Comparison of ENCODE assay signal across 8 cellular contexts in the genomic region with DNA sequence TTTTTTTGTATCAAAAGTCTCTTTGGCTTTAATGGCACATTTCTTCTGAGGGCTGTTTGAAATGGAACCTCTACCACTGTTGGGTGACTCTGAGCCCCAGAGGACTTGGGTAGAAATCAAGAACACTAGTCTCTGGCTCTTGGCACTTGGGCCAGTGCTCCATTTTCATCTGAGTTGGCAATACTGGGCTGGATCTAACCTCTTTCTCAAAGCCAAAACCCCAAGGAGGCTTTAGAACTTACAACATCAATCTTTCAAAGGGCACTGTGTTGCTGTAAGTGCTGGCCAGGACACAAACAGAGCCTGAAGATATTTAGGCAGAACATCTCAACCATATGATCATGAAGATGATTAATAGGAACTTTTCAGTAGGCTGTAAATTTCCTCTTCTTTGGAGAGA. TPM values are rescaled to one million over a fixed set of nuclear protein-coding genes. Genes with fewer than 3 reads are reported as not detected.
"Had no signal": no experiment of that assay in that cellular context is flagged by ENCODE, and none has a peak within 500 bp of the region (broad histone marks: within the 10 kb centered on the region; RNA-seq: fewer than 3 reads in every experiment).

No MANE protein-coding gene starts in this region.

- FAIRE-seq: H1, H54, HepG2 had no signal

- H3K4me2 ChIP-seq: GM23338 had no signal

- H3K4me3 ChIP-seq: GM23338 had no signal

- H2AFZ ChIP-seq: GM23338 had no signal

- ATAC-seq: GM23338, HepG2 had no signal

- DNase-seq: H9, HCEC 1CT had no signal

- H3K27ac ChIP-seq: HL-60 had no signal

RNA-seq across cellular contexts. Expression of a gene that starts 34.0 kb away (rescaled TPM):
- total RNA-seq: GM23338, H1, H9, HepG2, HT1080 had no signal
- polyA plus RNA-seq: GM23338, H1, HepG2 had no signal
